16 cellular contexts compared by ENCODE assay signal in genomic region chr1:106189780-106190179, GRCh38.
"Had no signal": no experiment of that assay in that cellular context is flagged by ENCODE, and none has a peak within 500 bp of the region (broad histone marks: within the 10 kb centered on the region; RNA-seq: fewer than 3 reads in every experiment).

No MANE protein-coding gene starts in this region.

- H3K27ac ChIP-seq: hepatocyte, ovary, right atrium auricular region, sigmoid colon, skin epidermis had no signal

- H3K4me3 Mint-ChIP-seq: naive thymus-derived CD4-positive, alpha-beta T cell had no signal

- DNase-seq: dermis blood vessel endothelial cell; foreskin melanocyte; head of caudate nucleus; kidney; left cardiac atrium; left ventricle myocardium superior; naive thymus-derived CD4-positive, alpha-beta T cell; nucleus accumbens; ovary; sigmoid colon; stimulated activated CD4-positive, alpha-beta T cell treated with anti-CD3 and anti-CD28 coated beads, Interleukin-2, amount 100 ng/mL, for 24 hours; stimulated activated naive CD4-positive, alpha-beta T cell treated with Interleukin-2 at 50 U/mL for 16 hours; trophoblast cell had no signal

- H3K9me3 ChIP-seq: ovary had no signal

- H3K36me3 Mint-ChIP-seq: naive thymus-derived CD4-positive, alpha-beta T cell had no signal

- H3K4me3 ChIP-seq: hepatocyte, ovary, right atrium auricular region, sigmoid colon, skin epidermis had no signal

- H3K27me3 Mint-ChIP-seq: naive thymus-derived CD4-positive, alpha-beta T cell had no signal

- H3K36me3 ChIP-seq: ovary, right atrium auricular region, sigmoid colon had no signal

- H3K27me3 ChIP-seq: hepatocyte, ovary, right atrium auricular region, sigmoid colon had no signal

- H3K27ac Mint-ChIP-seq: naive thymus-derived CD4-positive, alpha-beta T cell had no signal

- H3K4me1 Mint-ChIP-seq: naive thymus-derived CD4-positive, alpha-beta T cell had no signal
